In the genomic region with DNA sequence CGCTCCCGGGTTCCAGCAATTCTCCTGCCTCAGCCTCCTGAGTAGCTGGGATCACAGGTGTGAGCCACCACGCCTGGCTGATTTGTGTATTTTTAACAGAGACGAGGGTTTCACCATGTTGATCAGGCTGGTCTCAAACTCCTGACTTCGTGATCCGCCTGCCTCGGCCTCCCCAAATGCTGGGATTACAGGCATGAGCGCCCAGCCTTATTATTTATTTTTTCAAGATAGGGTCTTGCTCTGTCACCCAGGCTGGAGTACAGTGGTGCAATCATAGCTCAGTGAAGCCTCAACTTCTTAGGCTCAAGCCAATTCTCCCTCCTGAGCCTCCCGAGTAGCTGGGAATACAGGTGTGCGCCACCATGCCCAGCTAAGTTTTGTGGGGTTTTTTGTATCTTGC, we compare ENCODE assay signal across 12 cellular contexts. TPM values are rescaled to one million over a fixed set of nuclear protein-coding genes. Genes with fewer than 3 reads are reported as not detected.
"Had no signal": no experiment of that assay in that cellular context is flagged by ENCODE, and none has a peak within 500 bp of the region (broad histone marks: within the 10 kb centered on the region; RNA-seq: fewer than 3 reads in every experiment).

No MANE protein-coding gene starts in this region.

RNA-seq across cellular contexts. Expression of a gene that starts 23.2 kb away (rescaled TPM):
- total RNA-seq: activated B cell treated with CpG ODN at 0.5 μM for 24 hours; activated CD8-positive, alpha-beta T cell treated with anti-CD3 and anti-CD28 coated beads for 36 hours; activated naive CD4-positive, alpha-beta T cell treated with anti-CD3 and anti-CD28 coated beads for 36 hours; activated naive CD8-positive, alpha-beta T cell treated with anti-CD3 and anti-CD28 coated beads for 36 hours; activated T-cell treated with anti-CD3 and anti-CD28 coated beads, Interleukin-2, amount 50 U/mL, for 4 hours; activated T-helper 17 cell treated with anti-CD3 and anti-CD28 coated beads, Interleukin-2, amount 50 U/mL, for 72 hours; aorta; body of pancreas; dermis blood vessel endothelial cell; foreskin keratinocyte; gastrocnemius medialis; T-helper 17 cell had no signal
- polyA plus RNA-seq: aorta, foreskin keratinocyte had no signal
